In genomic region chr15:56923174-56923579, GRCh38 we compare ENCODE assay signal across 29 cellular contexts. TPM values are rescaled to one million over a fixed set of nuclear protein-coding genes. Genes with fewer than 3 reads are reported as not detected.
A peak's percentile ranks its signal among the peaks of the same experiment; 100 is the strongest.
DNase-seq lines count a peak whose midpoint lies in the region; ATAC-seq, FAIRE-seq and TF ChIP-seq lines count a peak whose summit lies in the region.
"Had no signal": no experiment of that assay in that cellular context is flagged by ENCODE, and none has a peak within 500 bp of the region (broad histone marks: within the 10 kb centered on the region; RNA-seq: fewer than 3 reads in every experiment).

No MANE protein-coding gene starts in this region.

- no TSS peak for BruUV-seq in endothelial cell of umbilical vein (replicated peaks; lab: Mats Ljungman, UMichigan)

- dilution Hi-C loops in endothelial cell of umbilical vein (cut with MboI; ENCODE audit: extremely low pct_ligation_motif_present, low sequenced_read_pairs), result no loop called here

- H3K9ac ChIP-seq in SK-N-SH, result no peak overlapping the region
- H3K9ac ChIP-seq in Loucy (ENCODE audit: low read depth, low read length, poor library complexity, severe bottlenecking), result peak overlapping the region; percentile 16
- no peak overlapping the region for H3K9ac ChIP-seq in endothelial cell of umbilical vein (replicated peaks; ENCODE audit: extremely low read depth, insufficient read depth, low read length)
- H3K9ac ChIP-seq: KMS-11 had no signal

- H3K9me3 ChIP-seq in SK-N-SH, result no peaks in the 10 kb centered on the region
- H3K9me3 ChIP-seq in Loucy (ENCODE audit: insufficient read depth, low read depth, low read length), result no peaks in the 10 kb centered on the region
- H3K9me3 ChIP-seq in endothelial cell of umbilical vein (replicated peaks; ENCODE audit: control insufficient read depth, insufficient read depth, low read length), result no peaks in the 10 kb centered on the region
- H3K9me3 ChIP-seq: BE2C, heart right ventricle, ovary, sigmoid colon, transverse colon had no signal

- H3F3A ChIP-seq in SK-N-SH (replicated peaks; ENCODE audit: insufficient read depth) (peaks cover 6% of the 10 kb centered on the region), Loucy (ENCODE audit: low read depth) (no peaks in the 10 kb centered on the region)

- no peak for TF ChIP-seq EP300 in SK-N-SH (IDR thresholded peaks at IDR 0.05; ENCODE audit: borderline replicate concordance in 1 of 2, low read depth in 1 of 2, low read length in 1 of 2)

- H2AFZ ChIP-seq in SK-N-SH (ENCODE audit: low read depth) (no peak overlapping the region), Loucy (ENCODE audit: low read length) (no peak overlapping the region), endothelial cell of umbilical vein (ENCODE audit: low read depth, low read length) (no peak overlapping the region)

- H3K4me3 ChIP-seq in SK-N-SH (ENCODE audit: low read depth in 2 of 2, low read length in 1 of 2) (no peak overlapping the region), Loucy (ENCODE audit: low read length, poor library complexity, severe bottlenecking) (peak overlapping the region; percentile 95), endothelial cell of umbilical vein (replicated peaks in 1 of 3; ENCODE audit: insufficient read depth in 1 of 3, low read depth in 1 of 3, low read length in 3 of 3) (peak overlapping the region in 1 of 3 experiments; percentile 17)
- H3K4me3 ChIP-seq: heart right ventricle, ovary, sigmoid colon, transverse colon had no signal

- no peak for TF ChIP-seq CTCF in SK-N-SH (IDR thresholded peaks at IDR 0.05)
- TF ChIP-seq CTCF in Loucy (conservative IDR thresholded peaks at IDR 0.05; ENCODE audit: low read length), result no peak
- no peak for TF ChIP-seq CTCF in endothelial cell of umbilical vein (IDR thresholded peaks at IDR 0.05; ENCODE audit: extremely low read depth in 1 of 2, insufficient read depth in 1 of 2, low read depth in 1 of 2, low read length in 2 of 2)

- H3K4me2 ChIP-seq in SK-N-SH, result 0 out of 2 replicates have a peak overlapping the region, but pooled peaks have one; percentile 2
- peak overlapping the region; percentile 74 for H3K4me2 ChIP-seq in Loucy (ENCODE audit: low read depth, low read length, poor library complexity, severe bottlenecking)
- H3K4me2 ChIP-seq in endothelial cell of umbilical vein (ENCODE audit: insufficient read depth, low read length), result peak overlapping the region; percentile 27
- H3K4me2 ChIP-seq: KMS-11 had no signal

- H3K36me3 ChIP-seq in SK-N-SH (replicated peaks in 1 of 2; ENCODE audit: control insufficient read depth in 1 of 2, insufficient read depth in 2 of 2, low read length in 1 of 2), result peaks cover 51 to 52% of the 10 kb centered on the region in 2 experiments
- H3K36me3 ChIP-seq in Loucy (ENCODE audit: insufficient read depth, low read length), result no peaks in the 10 kb centered on the region
- H3K36me3 ChIP-seq in endothelial cell of umbilical vein (ENCODE audit: control insufficient read depth in 2 of 2, extremely low read depth in 1 of 2, insufficient read depth in 2 of 2, low read length in 2 of 2), result peaks cover 0 to 17% of the 10 kb centered on the region in 2 experiments
- H3K36me3 ChIP-seq: ovary, transverse colon had no signal

- intact Hi-C loops in endothelial cell of umbilical vein (cut with micrococcal nuclease), result loop anchor here (5.0 kb wide), 1 partner anchor 134 kb away; no protein-coding TSS in a partner anchor

- no peaks in the 10 kb centered on the region for H3K27me3 ChIP-seq in SK-N-SH (ENCODE audit: insufficient read depth)
- no peaks in the 10 kb centered on the region for H3K27me3 ChIP-seq in Loucy (ENCODE audit: insufficient read depth, low read length, poor library complexity, severe bottlenecking)
- no peaks in the 10 kb centered on the region for H3K27me3 ChIP-seq in endothelial cell of umbilical vein (ENCODE audit: control insufficient read depth in 2 of 2, insufficient read depth in 2 of 2, low read length in 2 of 2)
- H3K27me3 ChIP-seq: BE2C, heart right ventricle, ovary, sigmoid colon, transverse colon had no signal

- H3K9me1 ChIP-seq in endothelial cell of umbilical vein (replicated peaks; ENCODE audit: control insufficient read depth, extremely low read depth, insufficient read depth, low read length), result no peaks in the 10 kb centered on the region

- H3K9me2 ChIP-seq in SK-N-SH (no peaks in the 10 kb centered on the region), Loucy (replicated peaks; ENCODE audit: low read depth, low read length) (no peaks in the 10 kb centered on the region)

- ATAC-seq in SK-N-SH treated with all-trans-retinoic acid at 6 μM for 48 hours, result no peak
- no peak for ATAC-seq in GM19467 (IDR thresholded peaks at IDR 0.05; ENCODE audit: unreplicated experiment)
- ATAC-seq: effector memory CD8-positive, alpha-beta T cell; heart right ventricle; stimulated activated naive B cell treated with anti-CD40 and anti-IgM and Interleukin-4, amounts not matched to agents 10 μg/mL and 1 μg/mL and 100 μg/mL, for 72 hours had no signal

- H4K20me1 ChIP-seq in SK-N-SH (ENCODE audit: insufficient read depth) (peaks cover 34% of the 10 kb centered on the region), Loucy (ENCODE audit: insufficient read depth, low read length, poor library complexity, severe bottlenecking) (peaks cover 67% of the 10 kb centered on the region), endothelial cell of umbilical vein (replicated peaks; ENCODE audit: control insufficient read depth, extremely low read depth, insufficient read depth, low read length) (peaks cover 22% of the 10 kb centered on the region)

- TF ChIP-seq POLR2A in endothelial cell of umbilical vein (IDR thresholded peaks at IDR 0.05; ENCODE audit: low read depth, low read length), result no peak

- no peak for TF ChIP-seq RAD21 in SK-N-SH (IDR thresholded peaks at IDR 0.05; ENCODE audit: low read length)

- H3K27ac ChIP-seq in SK-N-SH (ENCODE audit: low read depth in 2 of 2, low read length in 1 of 2) (no peak overlapping the region), endothelial cell of umbilical vein (ENCODE audit: insufficient read depth, low read depth, low read length) (no peak overlapping the region), substantia nigra (ENCODE audit: low read depth, low read length, poor library complexity, severe bottlenecking) (peak overlapping the region; percentile 12)
- H3K27ac ChIP-seq: 22Rv1, KMS-11, ovary, sigmoid colon, transverse colon had no signal

- POLR2A ChIA-PET in SK-N-SH (lab: Yijun Ruan, JAX), result no interaction called here
- POLR2A ChIA-PET in endothelial cell of umbilical vein (lab: Charles Lee), result no interaction called here

- DNase-seq in SK-N-SH (no peak), endothelial cell of umbilical vein (ENCODE audit: low read depth, low spot score) (peak; percentile 36), substantia nigra (lab: John Stamatoyannopoulos, UW) (no peak), NCI-H2196 treated with DMSO at 0.1 percent for 48 hours (lab: John Stamatoyannopoulos, UW; ENCODE audit: unreplicated experiment) (no peak), SK-N-DZ (ENCODE audit: low spot score) (no peak)
- DNase-seq: activated CD4-positive, alpha-beta T cell treated with anti-CD3 and anti-CD28 coated beads, Interleukin-2, amount 50 U/mL, for 1 hour; activated CD8-positive, alpha-beta memory T cell treated with anti-CD3 and anti-CD28 coated beads, Interleukin-2, amount 50 U/mL, for 4 hours; activated effector memory CD4-positive, alpha-beta T cell treated with Interleukin-2 at 50 U/mL for 16 hours; amygdala; BE2C; effector memory CD8-positive, alpha-beta T cell; H9; heart right ventricle; immature natural killer cell; NCI-H1092 treated with DMSO at 0.1 percent for 48 hours; NCI-H2081 treated with DMSO at 0.1 percent for 48 hours; NCI-H510A treated with DMSO at 0.1 percent for 48 hours; ovary; SHP77; sigmoid colon; stimulated activated naive B cell treated with anti-CD40 and anti-IgM and Interleukin-4, amounts not matched to agents 10 μg/mL and 1 μg/mL and 100 μg/mL, for 72 hours; T-helper 1 cell; transverse colon had no signal

- CTCF ChIA-PET in SK-N-SH (lab: Yijun Ruan, JAX) (no interaction called here), endothelial cell of umbilical vein (lab: Charles Lee) (interaction anchor here (1.0 to 1.8 kb wide), 3 partner anchors 10 to 215 kb away, joined by 3 to 5 read pairs (median 3); no protein-coding TSS in a partner anchor)

- peaks cover 94% of the 10 kb centered on the region for H3K79me2 ChIP-seq in SK-N-SH (ENCODE audit: insufficient read depth)
- peaks cover 95% of the 10 kb centered on the region for H3K79me2 ChIP-seq in Loucy (ENCODE audit: insufficient read depth, low read length)
- peaks cover 92% of the 10 kb centered on the region for H3K79me2 ChIP-seq in endothelial cell of umbilical vein (ENCODE audit: control insufficient read depth, insufficient read depth, low read length)

- 87% methylated on average over 3 of the region's 3 CpGs for WGBS in SK-N-SH (ENCODE audit: low lambda C conversion rate)

- no peak for FAIRE-seq in endothelial cell of umbilical vein (lab: Jason Lieb, UNC)
- FAIRE-seq: G401.6 had no signal

- H3K4me1 ChIP-seq in SK-N-SH (ENCODE audit: control insufficient read depth in 1 of 2, insufficient read depth in 2 of 2, low read depth in 1 of 2, low read length in 1 of 2) (peaks cover 0 to 23% of the 10 kb centered on the region in 2 experiments; a peak in 2 of 4 replicates), Loucy (ENCODE audit: insufficient read depth, low read length, poor library complexity, severe bottlenecking) (peaks cover 54% of the 10 kb centered on the region), endothelial cell of umbilical vein (ENCODE audit: control insufficient read depth, extremely low read depth, insufficient read depth, low read length) (peaks cover 37% of the 10 kb centered on the region)

TF ChIP-seq in SK-N-SH treated with all-trans-retinoic acid at 6 μM for 48 hours, 23 proteins besides CTCF, POLR2A, EP300 and RAD21 (continues in another document):
- no peak for TF ChIP-seq TOX (CRISPR knock-in tag; IDR thresholded peaks at IDR 0.05; ENCODE audit: borderline replicate concordance)
- no peak for TF ChIP-seq ZC3H10 (CRISPR knock-in tag; IDR thresholded peaks at IDR 0.05)

RNA-seq across cellular contexts. Expression of gene TCF12, which starts 4.7 kb away (rescaled TPM):
- polyA plus RNA-seq in SK-N-SH (2012; rRNA removed) (49.6 and 50.6 TPM in 2 replicates), endothelial cell of umbilical vein (72.1 and 77.3 TPM in 2 replicates)
- 48.4 and 57.3 TPM in 2 replicates for polyA plus RNA-seq in SK-N-SH (2012; cell fraction: cytosol; rRNA removed)
- 44.5 and 54.7 TPM in 2 replicates for polyA plus RNA-seq in SK-N-SH (2012; cell fraction: nucleus; rRNA removed)
- total RNA-seq in endothelial cell of umbilical vein, result 127 and 133 TPM in 2 replicates
- 47.3 and 53.3 TPM in 2 replicates for polyA plus RNA-seq in endothelial cell of umbilical vein (2011; cell fraction: cytosol; rRNA removed)
- 107 and 112 TPM in 2 replicates for polyA plus RNA-seq in endothelial cell of umbilical vein (2011; cell fraction: nucleus; rRNA removed)
- polyA plus RNA-seq in endothelial cell of umbilical vein (2012), result 46.0 and 55.5 TPM in 2 replicates
- 275 and 302 TPM in 2 replicates for polyA minus RNA-seq in endothelial cell of umbilical vein
- 42.0 TPM for polyA minus RNA-seq in endothelial cell of umbilical vein (2011; cell fraction: cytosol; rRNA and poly(A)+ RNA removed)
- 286 and 401 TPM in 2 replicates for polyA minus RNA-seq in endothelial cell of umbilical vein (2011; cell fraction: nucleus; rRNA and poly(A)+ RNA removed)
- polyA plus RNA-seq in SK-N-DZ (2014; cell fraction: cytosol; rRNA removed), result 62.7 and 63.0 TPM in 2 replicates
- 43.2 and 67.6 TPM in 2 replicates for polyA plus RNA-seq in SK-N-DZ (2014; cell fraction: nucleus; rRNA removed)

Comparison
In these comparisons a context has a peak if more than half of its experiments do, and no peak if none do; other contexts are left out.
1. H3K4me2 ChIP-seq: peak in every context shown above with its lines; median percentile 74 in Loucy; 27 in endothelial cell of umbilical vein; 2 in SK-N-SH.